In genomic region chr4:70591955-70592582, GRCh38 we compare ENCODE assay signal across 28 cellular contexts. TPM values are rescaled to one million over a fixed set of nuclear protein-coding genes. Genes with fewer than 3 reads are reported as not detected.
"Had no signal": no experiment of that assay in that cellular context is flagged by ENCODE, and none has a peak within 500 bp of the region (broad histone marks: within the 10 kb centered on the region; RNA-seq: fewer than 3 reads in every experiment).

AMBN (plus strand) TSS chr4:70592256; CDS start chr4:70592359, 103 bp downstream.

- H3K27me3 Mint-ChIP-seq: activated naive CD4-positive, alpha-beta T cell treated with anti-CD3 and anti-CD28 coated beads, Interleukin-2, amount 10 ng/mL, durations not matched to agents 7 days and 5 days; activated naive CD8-positive, alpha-beta T cell treated with anti-CD3 and anti-CD28 coated beads, Interleukin-2, amount 10 ng/mL, durations not matched to agents 7 days and 5 days had no signal

- H3K4me1 Mint-ChIP-seq: activated CD4-positive, alpha-beta T cell treated with anti-CD3 and anti-CD28 coated beads, Interleukin-2, amount 10 ng/mL, durations not matched to agents 7 days and 5 days; activated naive CD4-positive, alpha-beta T cell treated with anti-CD3 and anti-CD28 coated beads, Interleukin-2, amount 10 ng/mL, durations not matched to agents 7 days and 5 days; activated naive CD8-positive, alpha-beta T cell treated with anti-CD3 and anti-CD28 coated beads, Interleukin-2, amount 10 ng/mL, durations not matched to agents 7 days and 5 days had no signal

- H3K36me3 Mint-ChIP-seq: activated CD4-positive, alpha-beta memory T cell treated with anti-CD3 and anti-CD28 coated beads for 36 hours; activated naive CD4-positive, alpha-beta T cell treated with anti-CD3 and anti-CD28 coated beads, Interleukin-2, amount 10 ng/mL, durations not matched to agents 7 days and 5 days; activated naive CD8-positive, alpha-beta T cell treated with anti-CD3 and anti-CD28 coated beads, Interleukin-2, amount 10 ng/mL, durations not matched to agents 7 days and 5 days had no signal

- H3K9me3 Mint-ChIP-seq: activated CD4-positive, alpha-beta memory T cell treated with anti-CD3 and anti-CD28 coated beads for 36 hours; activated CD4-positive, alpha-beta T cell treated with anti-CD3 and anti-CD28 coated beads, Interleukin-2, amount 10 ng/mL, durations not matched to agents 7 days and 5 days; activated naive CD4-positive, alpha-beta T cell treated with anti-CD3 and anti-CD28 coated beads, Interleukin-2, amount 10 ng/mL, durations not matched to agents 7 days and 5 days; activated naive CD8-positive, alpha-beta T cell treated with anti-CD3 and anti-CD28 coated beads, Interleukin-2, amount 10 ng/mL, durations not matched to agents 7 days and 5 days; activated T-helper 2 cell treated with anti-CD3 and anti-CD28 coated beads, Interferon-gamma antibody, Interleukin-2, Interleukin-4, amounts not matched to agents 10 μg/mL and 5 μg/mL and 100 μg/mL, durations not matched to agents 14 hours and 24 hours and 36 hours had no signal

- H3K27ac Mint-ChIP-seq: activated CD4-positive, alpha-beta memory T cell treated with anti-CD3 and anti-CD28 coated beads for 36 hours; activated CD4-positive, alpha-beta T cell treated with anti-CD3 and anti-CD28 coated beads, Interleukin-2, amount 10 ng/mL, durations not matched to agents 7 days and 5 days; activated naive CD4-positive, alpha-beta T cell treated with anti-CD3 and anti-CD28 coated beads, Interleukin-2, amount 10 ng/mL, durations not matched to agents 7 days and 5 days; activated naive CD8-positive, alpha-beta T cell treated with anti-CD3 and anti-CD28 coated beads, Interleukin-2, amount 10 ng/mL, durations not matched to agents 7 days and 5 days; activated T-helper 2 cell treated with anti-CD3 and anti-CD28 coated beads, Interferon-gamma antibody, Interleukin-2, Interleukin-4, amounts not matched to agents 10 μg/mL and 5 μg/mL and 100 μg/mL, durations not matched to agents 14 hours and 24 hours and 36 hours had no signal

- DNase-seq: activated CD4-positive, alpha-beta memory T cell treated with anti-CD3 and anti-CD28 coated beads for 36 hours; activated CD4-positive, alpha-beta T cell treated with anti-CD3 and anti-CD28 coated beads, Interleukin-2, amount 10 ng/mL, durations not matched to agents 7 days and 5 days; activated CD4-positive, CD25-positive, alpha-beta regulatory T cell; activated gamma-delta T cell treated with Interleukin-2 at 50 U/mL for 16 hours; activated naive CD4-positive, alpha-beta T cell treated with anti-CD3 and anti-CD28 coated beads, Interleukin-2, amount 10 ng/mL, durations not matched to agents 7 days and 5 days; activated naive CD8-positive, alpha-beta T cell treated with anti-CD3 and anti-CD28 coated beads, Interleukin-2, amount 10 ng/mL, durations not matched to agents 7 days and 5 days; activated T-cell treated with anti-CD3 and anti-CD28 coated beads for 4 hours; activated T-cell treated with anti-CD3 and anti-CD28 coated beads, Interleukin-2, amount 50 U/mL, for 48 hours; adrenal gland; anterior cingulate cortex; colonic mucosa; NCI-H1092; NCI-H1436; NCI-H187 treated with DMSO at 0.1 percent for 48 hours; NCI-H2081 treated with DMSO at 0.1 percent for 48 hours; NCI-H2227 treated with DMSO at 0.1 percent for 48 hours; NCI-H446 treated with DMSO at 0.1 percent for 48 hours; NCI-H524 treated with DMSO at 0.1 percent for 48 hours; SK-N-SH; T-helper 1 cell had no signal

- H3K4me3 Mint-ChIP-seq: activated CD4-positive, alpha-beta memory T cell treated with anti-CD3 and anti-CD28 coated beads for 36 hours; activated CD4-positive, alpha-beta T cell treated with anti-CD3 and anti-CD28 coated beads, Interleukin-2, amount 10 ng/mL, durations not matched to agents 7 days and 5 days; activated naive CD4-positive, alpha-beta T cell treated with anti-CD3 and anti-CD28 coated beads, Interleukin-2, amount 10 ng/mL, durations not matched to agents 7 days and 5 days; activated naive CD8-positive, alpha-beta T cell treated with anti-CD3 and anti-CD28 coated beads, Interleukin-2, amount 10 ng/mL, durations not matched to agents 7 days and 5 days had no signal

RNA-seq across cellular contexts. Expression of gene AMBN, which starts in this region (rescaled TPM):
- total RNA-seq: activated CD4-positive, alpha-beta memory T cell treated with anti-CD3 and anti-CD28 coated beads for 36 hours; activated CD4-positive, alpha-beta T cell treated with anti-CD3 and anti-CD28 coated beads, Interleukin-2, amount 10 ng/mL, durations not matched to agents 7 days and 5 days; activated CD8-positive, alpha-beta memory T cell treated with anti-CD3 and anti-CD28 coated beads for 36 hours; activated naive CD8-positive, alpha-beta T cell treated with anti-CD3 and anti-CD28 coated beads, Interleukin-2, amount 10 ng/mL, durations not matched to agents 7 days and 5 days; activated T-helper 2 cell treated with anti-CD3 and anti-CD28 coated beads, Interferon-gamma antibody, Interleukin-2, Interleukin-4, amounts not matched to agents 10 μg/mL and 5 μg/mL and 100 μg/mL, durations not matched to agents 14 hours and 24 hours and 36 hours; adrenal gland; breast epithelium; cerebellum; colonic mucosa; MCF 10A; OCI-LY7; RPMI7951; T-helper 2 cell treated with Interferon-gamma antibody and Interleukin-4, amounts not matched to agents 100 ng/mL and 5 ng/mL, for 36 hours had no signal
